ENCODE assay signal across 8 cellular contexts in the genomic region with DNA sequence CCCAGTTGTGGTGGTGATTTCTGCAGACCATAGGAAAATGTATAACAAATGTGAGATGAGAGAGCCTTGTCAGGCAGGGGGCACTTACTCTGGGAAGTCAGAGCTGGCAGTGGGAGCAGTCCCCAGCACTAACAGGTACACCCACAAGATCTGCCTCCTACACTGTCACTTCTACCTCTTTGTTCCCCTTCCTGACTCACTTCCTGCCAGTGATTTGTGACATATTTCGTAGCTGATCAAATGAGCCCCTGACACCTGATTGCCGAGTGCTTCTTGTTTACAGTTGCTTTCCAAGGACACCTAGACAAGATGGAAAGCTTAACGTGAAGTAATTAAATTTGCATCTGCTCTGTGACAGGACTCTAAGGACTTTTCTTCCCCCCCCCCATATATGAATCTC. TPM values are rescaled to one million over a fixed set of nuclear protein-coding genes. Genes with fewer than 3 reads are reported as not detected.
DNase-seq lines count a peak whose midpoint lies in the region; ATAC-seq and TF ChIP-seq lines count a peak whose summit lies in the region.

No MANE protein-coding gene starts in this region.

- H3K4me3 Mint-ChIP-seq in central memory CD8-positive, alpha-beta T cell: no peak overlapping the region
- peak overlapping the region; percentile 52 for H3K4me3 Mint-ChIP-seq in stimulated activated naive CD8-positive, alpha-beta T cell treated with anti-CD3 and anti-CD28 coated beads, Interleukin-15, Interleukin-2, amounts not matched to agents 100 ng/mL and 50 ng/mL, for 24 hours

- no peaks in the 10 kb centered on the region for H3K27me3 Mint-ChIP-seq in central memory CD8-positive, alpha-beta T cell
- H3K27me3 Mint-ChIP-seq in stimulated activated naive CD8-positive, alpha-beta T cell treated with anti-CD3 and anti-CD28 coated beads, Interleukin-15, Interleukin-2, amounts not matched to agents 100 ng/mL and 50 ng/mL, for 24 hours: no peaks in the 10 kb centered on the region

- H3K36me3 ChIP-seq in RWPE2 (ENCODE audit: low read depth): no peaks in the 10 kb centered on the region
- no peaks in the 10 kb centered on the region for H3K36me3 ChIP-seq in SJCRH30

- ATAC-seq in RWPE2 (ENCODE audit: low read depth): no peak
- peak; percentile 86 for ATAC-seq in central memory CD8-positive, alpha-beta T cell (replicated peaks; ENCODE audit: extremely low read depth, poor library complexity, severe bottlenecking)
- ATAC-seq in HG03571 (IDR thresholded peaks at IDR 0.05; ENCODE audit: unreplicated experiment): no peak
- ATAC-seq in SK-N-SH treated with all-trans-retinoic acid at 6 μM for 48 hours: no peak

- TF ChIP-seq CTCF in RWPE2 (IDR thresholded peaks at IDR 0.05; ENCODE audit: poor library complexity, severe bottlenecking): no peak

- H3K4me3 ChIP-seq in RWPE2 (ENCODE audit: severe bottlenecking) (no peak overlapping the region), SJCRH30 (no peak overlapping the region)

- no peak overlapping the region for H3K27ac Mint-ChIP-seq in central memory CD8-positive, alpha-beta T cell (ENCODE audit: low read depth)
- H3K27ac Mint-ChIP-seq in stimulated activated naive CD8-positive, alpha-beta T cell treated with anti-CD3 and anti-CD28 coated beads, Interleukin-15, Interleukin-2, amounts not matched to agents 100 ng/mL and 50 ng/mL, for 24 hours: peak overlapping the region; percentile 22

- peaks cover 25% of the 10 kb centered on the region for H3K4me1 Mint-ChIP-seq in central memory CD8-positive, alpha-beta T cell
- peaks cover 44% of the 10 kb centered on the region for H3K4me1 Mint-ChIP-seq in stimulated activated naive CD8-positive, alpha-beta T cell treated with anti-CD3 and anti-CD28 coated beads, Interleukin-15, Interleukin-2, amounts not matched to agents 100 ng/mL and 50 ng/mL, for 24 hours (ENCODE audit: low read depth)

- no peaks in the 10 kb centered on the region for H3K27me3 ChIP-seq in RWPE2 (ENCODE audit: insufficient read depth, poor library complexity, severe bottlenecking)
- H3K27me3 ChIP-seq in SJCRH30: no peaks in the 10 kb centered on the region

- H3K4me1 ChIP-seq in RWPE2 (ENCODE audit: insufficient read depth, poor library complexity, severe bottlenecking): peaks cover 37% of the 10 kb centered on the region
- peaks cover 8% of the 10 kb centered on the region; the same call in 1 of the 2 replicates for H3K4me1 ChIP-seq in SJCRH30

- H3K9me3 Mint-ChIP-seq in central memory CD8-positive, alpha-beta T cell: no peaks in the 10 kb centered on the region
- peaks cover 4% of the 10 kb centered on the region for H3K9me3 Mint-ChIP-seq in stimulated activated naive CD8-positive, alpha-beta T cell treated with anti-CD3 and anti-CD28 coated beads, Interleukin-15, Interleukin-2, amounts not matched to agents 100 ng/mL and 50 ng/mL, for 24 hours

- peak overlapping the region; percentile 63 for H3K27ac ChIP-seq in RWPE2 (ENCODE audit: poor library complexity, severe bottlenecking)
- H3K27ac ChIP-seq in SJCRH30: no peak overlapping the region

- DNase-seq in activated CD8-positive, alpha-beta memory T cell treated with anti-CD3 and anti-CD28 coated beads, Interleukin-2, amount 50 U/mL, for 4 hours: peak; percentile 25
- no peak for DNase-seq in activated CD8-positive, alpha-beta memory T cell treated with anti-CD3 and anti-CD28 coated beads for 24 hours
- DNase-seq in RWPE2 (ENCODE audit: low spot score) (no peak), SJCRH30 (no peak)
- no peak for DNase-seq in central memory CD8-positive, alpha-beta T cell (ENCODE audit: low spot score in 2 of 2)

- H3K9me3 ChIP-seq in RWPE2 (ENCODE audit: severe bottlenecking): no peaks in the 10 kb centered on the region
- 0 out of 2 replicates have a peak, but pooled peaks cover 3% of the 10 kb centered on the region for H3K9me3 ChIP-seq in SJCRH30 (replicated peaks)

- no peaks in the 10 kb centered on the region for H3K36me3 Mint-ChIP-seq in central memory CD8-positive, alpha-beta T cell (ENCODE audit: insufficient read depth)
- peaks cover 8% of the 10 kb centered on the region for H3K36me3 Mint-ChIP-seq in stimulated activated naive CD8-positive, alpha-beta T cell treated with anti-CD3 and anti-CD28 coated beads, Interleukin-15, Interleukin-2, amounts not matched to agents 100 ng/mL and 50 ng/mL, for 24 hours (ENCODE audit: low read depth)

TF ChIP-seq in SK-N-SH treated with all-trans-retinoic acid at 6 μM for 48 hours, 23 proteins besides CTCF, POLR2A, EP300 and RAD21 (continues in another document):
- TF ChIP-seq ZNF565 (CRISPR knock-in tag; conservative IDR thresholded peaks at IDR 0.05; ENCODE audit: low read depth) (no peak), BACH2 (CRISPR knock-in tag; IDR thresholded peaks at IDR 0.05; ENCODE audit: borderline replicate concordance) (no peak), ZNF8 (CRISPR knock-in tag; IDR thresholded peaks at IDR 0.05) (no peak), OSR1 (CRISPR knock-in tag; IDR thresholded peaks at IDR 0.05) (no peak), ZC3H10 (CRISPR knock-in tag; IDR thresholded peaks at IDR 0.05) (no peak), SNAI2 (CRISPR knock-in tag; IDR thresholded peaks at IDR 0.05) (no peak), GLIS3 (CRISPR knock-in tag; IDR thresholded peaks at IDR 0.05) (no peak), RARB (CRISPR knock-in tag; IDR thresholded peaks at IDR 0.05) (no peak)
- TF ChIP-seq, protein P1, sequence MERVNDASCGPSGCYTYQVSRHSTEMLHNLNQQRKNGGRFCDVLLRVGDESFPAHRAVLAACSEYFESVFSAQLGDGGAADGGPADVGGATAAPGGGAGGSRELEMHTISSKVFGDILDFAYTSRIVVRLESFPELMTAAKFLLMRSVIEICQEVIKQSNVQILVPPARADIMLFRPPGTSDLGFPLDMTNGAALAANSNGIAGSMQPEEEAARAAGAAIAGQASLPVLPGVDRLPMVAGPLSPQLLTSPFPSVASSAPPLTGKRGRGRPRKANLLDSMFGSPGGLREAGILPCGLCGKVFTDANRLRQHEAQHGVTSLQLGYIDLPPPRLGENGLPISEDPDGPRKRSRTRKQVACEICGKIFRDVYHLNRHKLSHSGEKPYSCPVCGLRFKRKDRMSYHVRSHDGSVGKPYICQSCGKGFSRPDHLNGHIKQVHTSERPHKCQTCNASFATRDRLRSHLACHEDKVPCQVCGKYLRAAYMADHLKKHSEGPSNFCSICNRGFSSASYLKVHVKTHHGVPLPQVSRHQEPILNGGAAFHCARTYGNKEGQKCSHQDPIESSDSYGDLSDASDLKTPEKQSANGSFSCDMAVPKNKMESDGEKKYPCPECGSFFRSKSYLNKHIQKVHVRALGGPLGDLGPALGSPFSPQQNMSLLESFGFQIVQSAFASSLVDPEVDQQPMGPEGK (CRISPR knock-in tag; IDR thresholded peaks at IDR 0.05; ENCODE audit: borderline replicate concordance): no peak
- TF ChIP-seq, protein P2, sequence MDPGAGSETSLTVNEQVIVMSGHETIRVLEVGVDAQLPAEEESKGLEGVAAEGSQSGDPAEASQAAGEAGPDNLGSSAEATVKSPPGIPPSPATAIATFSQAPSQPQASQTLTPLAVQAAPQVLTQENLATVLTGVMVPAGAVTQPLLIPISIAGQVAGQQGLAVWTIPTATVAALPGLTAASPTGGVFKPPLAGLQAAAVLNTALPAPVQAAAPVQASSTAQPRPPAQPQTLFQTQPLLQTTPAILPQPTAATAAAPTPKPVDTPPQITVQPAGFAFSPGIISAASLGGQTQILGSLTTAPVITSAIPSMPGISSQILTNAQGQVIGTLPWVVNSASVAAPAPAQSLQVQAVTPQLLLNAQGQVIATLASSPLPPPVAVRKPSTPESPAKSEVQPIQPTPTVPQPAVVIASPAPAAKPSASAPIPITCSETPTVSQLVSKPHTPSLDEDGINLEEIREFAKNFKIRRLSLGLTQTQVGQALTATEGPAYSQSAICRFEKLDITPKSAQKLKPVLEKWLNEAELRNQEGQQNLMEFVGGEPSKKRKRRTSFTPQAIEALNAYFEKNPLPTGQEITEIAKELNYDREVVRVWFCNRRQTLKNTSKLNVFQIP (CRISPR knock-in tag; IDR thresholded peaks at IDR 0.05; ENCODE audit: borderline replicate concordance, low read depth): no peak
- TF ChIP-seq, protein P3, sequence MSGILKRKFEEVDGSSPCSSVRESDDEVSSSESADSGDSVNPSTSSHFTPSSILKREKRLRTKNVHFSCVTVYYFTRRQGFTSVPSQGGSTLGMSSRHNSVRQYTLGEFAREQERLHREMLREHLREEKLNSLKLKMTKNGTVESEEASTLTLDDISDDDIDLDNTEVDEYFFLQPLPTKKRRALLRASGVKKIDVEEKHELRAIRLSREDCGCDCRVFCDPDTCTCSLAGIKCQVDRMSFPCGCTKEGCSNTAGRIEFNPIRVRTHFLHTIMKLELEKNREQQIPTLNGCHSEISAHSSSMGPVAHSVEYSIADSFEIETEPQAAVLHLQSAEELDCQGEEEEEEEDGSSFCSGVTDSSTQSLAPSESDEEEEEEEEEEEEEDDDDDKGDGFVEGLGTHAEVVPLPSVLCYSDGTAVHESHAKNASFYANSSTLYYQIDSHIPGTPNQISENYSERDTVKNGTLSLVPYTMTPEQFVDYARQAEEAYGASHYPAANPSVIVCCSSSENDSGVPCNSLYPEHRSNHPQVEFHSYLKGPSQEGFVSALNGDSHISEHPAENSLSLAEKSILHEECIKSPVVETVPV (CRISPR knock-in tag; IDR thresholded peaks at IDR 0.05): no peak
- TF ChIP-seq, protein P4, sequence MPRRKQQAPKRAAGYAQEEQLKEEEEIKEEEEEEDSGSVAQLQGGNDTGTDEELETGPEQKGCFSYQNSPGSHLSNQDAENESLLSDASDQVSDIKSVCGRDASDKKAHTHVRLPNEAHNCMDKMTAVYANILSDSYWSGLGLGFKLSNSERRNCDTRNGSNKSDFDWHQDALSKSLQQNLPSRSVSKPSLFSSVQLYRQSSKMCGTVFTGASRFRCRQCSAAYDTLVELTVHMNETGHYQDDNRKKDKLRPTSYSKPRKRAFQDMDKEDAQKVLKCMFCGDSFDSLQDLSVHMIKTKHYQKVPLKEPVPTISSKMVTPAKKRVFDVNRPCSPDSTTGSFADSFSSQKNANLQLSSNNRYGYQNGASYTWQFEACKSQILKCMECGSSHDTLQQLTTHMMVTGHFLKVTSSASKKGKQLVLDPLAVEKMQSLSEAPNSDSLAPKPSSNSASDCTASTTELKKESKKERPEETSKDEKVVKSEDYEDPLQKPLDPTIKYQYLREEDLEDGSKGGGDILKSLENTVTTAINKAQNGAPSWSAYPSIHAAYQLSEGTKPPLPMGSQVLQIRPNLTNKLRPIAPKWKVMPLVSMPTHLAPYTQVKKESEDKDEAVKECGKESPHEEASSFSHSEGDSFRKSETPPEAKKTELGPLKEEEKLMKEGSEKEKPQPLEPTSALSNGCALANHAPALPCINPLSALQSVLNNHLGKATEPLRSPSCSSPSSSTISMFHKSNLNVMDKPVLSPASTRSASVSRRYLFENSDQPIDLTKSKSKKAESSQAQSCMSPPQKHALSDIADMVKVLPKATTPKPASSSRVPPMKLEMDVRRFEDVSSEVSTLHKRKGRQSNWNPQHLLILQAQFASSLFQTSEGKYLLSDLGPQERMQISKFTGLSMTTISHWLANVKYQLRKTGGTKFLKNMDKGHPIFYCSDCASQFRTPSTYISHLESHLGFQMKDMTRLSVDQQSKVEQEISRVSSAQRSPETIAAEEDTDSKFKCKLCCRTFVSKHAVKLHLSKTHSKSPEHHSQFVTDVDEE (CRISPR knock-in tag; IDR thresholded peaks at IDR 0.05): no peak

RNA-seq across cellular contexts. Expression of a gene that starts 40.5 kb away (rescaled TPM):
- 129 and 132 TPM in 2 replicates for total RNA-seq in SJCRH30 (2014; rRNA removed; shearing (Covaris generic))

RNA-seq across cellular contexts. Expression of a gene that starts 40.8 kb away (rescaled TPM):
- total RNA-seq in SJCRH30 (2014; rRNA removed; shearing (Covaris generic)): 21.4 and 26.9 TPM in 2 replicates
